In genomic region chr1:24860841-24861240, GRCh38 we compare ENCODE assay signal across 25 cellular contexts.
DNase-seq lines count a peak whose midpoint lies in the region; ATAC-seq and TF ChIP-seq lines count a peak whose summit lies in the region.
"Had no signal": no experiment of that assay in that cellular context is flagged by ENCODE, and none has a peak within 500 bp of the region (broad histone marks: within the 10 kb centered on the region; RNA-seq: fewer than 3 reads in every experiment).

No MANE protein-coding gene starts in this region.

- H3K27ac Mint-ChIP-seq in activated CD4-positive, alpha-beta memory T cell treated with anti-CD3 and anti-CD28 coated beads for 36 hours: no peak overlapping the region
- no peak overlapping the region for H3K27ac Mint-ChIP-seq in activated CD4-positive, alpha-beta memory T cell treated with anti-CD3 and anti-CD28 coated beads, Interleukin-2, amount 10 ng/mL, durations not matched to agents 7 days and 5 days
- no peak overlapping the region for H3K27ac Mint-ChIP-seq in CD8-positive, alpha-beta memory T cell
- H3K27ac Mint-ChIP-seq: IgD-negative memory B cell had no signal

- H3K4me2 ChIP-seq in IMR-90 (ENCODE audit: low read depth, low read length): no peak overlapping the region
- H3K4me2 ChIP-seq: KMS-11 had no signal

- in situ Hi-C loops in IMR-90 (cut with MboI; ENCODE audit: low sequenced_read_pairs): no loop called here

- H2BK5ac ChIP-seq in IMR-90 (ENCODE audit: low read depth, low read length, poor library complexity, severe bottlenecking): no peak overlapping the region

- H2BK120ac ChIP-seq in IMR-90 (ENCODE audit: low read depth, low read length): no peak overlapping the region

- WGBS in IMR-90 (ENCODE audit: extremely low coverage in 2 of 2, insufficient read length in 1 of 2), 2 experiments: 74% methylated on average over 11 of the region's 15 CpGs; no CpG with 5 or more reads in 1 of the 2 experiments
- WGBS in sigmoid colon, 2 donors: 29 to 74% methylated on average over 15 of the region's 15 CpGs

- no peak overlapping the region for H3K9ac ChIP-seq in IMR-90 (ENCODE audit: low read depth, low read length)
- H3K9ac ChIP-seq: KMS-11 had no signal

- no peak overlapping the region for H3K4me3 Mint-ChIP-seq in activated CD4-positive, alpha-beta memory T cell treated with anti-CD3 and anti-CD28 coated beads for 36 hours
- no peak overlapping the region for H3K4me3 Mint-ChIP-seq in activated CD4-positive, alpha-beta memory T cell treated with anti-CD3 and anti-CD28 coated beads, Interleukin-2, amount 10 ng/mL, durations not matched to agents 7 days and 5 days
- no peak overlapping the region for H3K4me3 Mint-ChIP-seq in CD8-positive, alpha-beta memory T cell
- H3K4me3 Mint-ChIP-seq: CD14-positive monocyte, IgD-negative memory B cell had no signal

- no peak overlapping the region for H2AK9ac ChIP-seq in IMR-90 (replicated peaks; ENCODE audit: low read depth, low read length, poor library complexity)

- H3K27ac ChIP-seq in IMR-90 (ENCODE audit: insufficient read depth, low read length) (no peak overlapping the region), sigmoid colon (no peak overlapping the region), lower lobe of right lung (no peak overlapping the region)
- no peak overlapping the region for H3K27ac ChIP-seq in CD8-positive, alpha-beta memory T cell (ENCODE audit: low read depth, low read length)
- H3K27ac ChIP-seq: 22Rv1, KMS-11, SJCRH30 had no signal

- no peak for TF ChIP-seq CTCF in IMR-90 (conservative IDR thresholded peaks at IDR 0.05; ENCODE audit: low read depth, low read length)
- no peak for TF ChIP-seq CTCF in sigmoid colon (IDR thresholded peaks at IDR 0.05)
- TF ChIP-seq CTCF in lower lobe of right lung (IDR thresholded peaks at IDR 0.05): no peak

- H3K4me1 Mint-ChIP-seq in activated CD4-positive, alpha-beta memory T cell treated with anti-CD3 and anti-CD28 coated beads for 36 hours (ENCODE audit: low read depth): no peaks in the 10 kb centered on the region
- peaks cover 7% of the 10 kb centered on the region for H3K4me1 Mint-ChIP-seq in activated CD4-positive, alpha-beta memory T cell treated with anti-CD3 and anti-CD28 coated beads, Interleukin-2, amount 10 ng/mL, durations not matched to agents 7 days and 5 days
- peaks cover 21 to 29% (median 28%) of the 10 kb centered on the region in 3 donors for H3K4me1 Mint-ChIP-seq in CD8-positive, alpha-beta memory T cell

- no peak overlapping the region for H3K4ac ChIP-seq in IMR-90 (ENCODE audit: low read depth, low read length)

- no peak overlapping the region for H4K91ac ChIP-seq in IMR-90 (ENCODE audit: insufficient read depth, low read depth, low read length)

- no peak overlapping the region for H4K5ac ChIP-seq in IMR-90 (ENCODE audit: low read depth, low read length)

- peaks cover 23% of the 10 kb centered on the region for H3K27me3 ChIP-seq in IMR-90 (ENCODE audit: control insufficient read depth, insufficient read depth, low read length)
- H3K27me3 ChIP-seq in sigmoid colon: peaks cover 0 to 36% (median 9%) of the 10 kb centered on the region in 3 donors
- H3K27me3 ChIP-seq in lower lobe of right lung (ENCODE audit: low read depth): peaks cover 8% of the 10 kb centered on the region
- H3K27me3 ChIP-seq in CD8-positive, alpha-beta memory T cell (ENCODE audit: insufficient read depth, low read length, poor library complexity, severe bottlenecking): no peaks in the 10 kb centered on the region
- H3K27me3 ChIP-seq: BE2C had no signal

- H3K23ac ChIP-seq in IMR-90 (ENCODE audit: low read depth, low read length): no peak overlapping the region

- no peak for ATAC-seq in IMR-90 (ENCODE audit: low read depth)
- ATAC-seq in left lobe of liver: no peak
- ATAC-seq in lower lobe of right lung: no peak
- no peak for ATAC-seq in GM21447 (IDR thresholded peaks at IDR 0.05; ENCODE audit: unreplicated experiment)
- ATAC-seq: PC-3, Right ventricle myocardium inferior had no signal

- intact Hi-C loops in activated CD4-positive, alpha-beta memory T cell treated with anti-CD3 and anti-CD28 coated beads for 36 hours (cut with micrococcal nuclease): no loop called here
- intact Hi-C loops in IMR-90 (cut with micrococcal nuclease): loop anchor here (5.0 kb wide), 1 partner anchor 61 kb away; no protein-coding TSS in a partner anchor
- intact Hi-C loops in sigmoid colon (cut with DNase I): no loop called here
- intact Hi-C loops in lower lobe of right lung (cut with DNase I): no loop called here

- H3K9me3 ChIP-seq in IMR-90 (ENCODE audit: control insufficient read depth, insufficient read depth, low read length) (no peaks in the 10 kb centered on the region), sigmoid colon (no peaks in the 10 kb centered on the region), lower lobe of right lung (no peaks in the 10 kb centered on the region)
- no peaks in the 10 kb centered on the region for H3K9me3 ChIP-seq in CD8-positive, alpha-beta memory T cell (ENCODE audit: low read length)
- H3K9me3 ChIP-seq: BE2C, SJCRH30 had no signal

- H4K8ac ChIP-seq in IMR-90 (ENCODE audit: low read depth in 2 of 2, low read length in 2 of 2): no peak overlapping the region

- POLR2A ChIA-PET in activated CD4-positive, alpha-beta memory T cell treated with anti-CD3 and anti-CD28 coated beads for 36 hours (lab: Charles Lee): no interaction called here
- POLR2A ChIA-PET in activated CD4-positive, alpha-beta memory T cell treated with anti-CD3 and anti-CD28 coated beads, Interleukin-2, amount 10 ng/mL, durations not matched to agents 7 days and 5 days (lab: Charles Lee): no interaction called here
- POLR2A ChIA-PET in IMR-90 (lab: Charles Lee; ENCODE audit: unreplicated experiment): no interaction called here
- POLR2A ChIA-PET in CD8-positive, alpha-beta memory T cell (lab: Charles Lee): interaction anchor here (0.7 kb wide), 2 partner anchors 7 to 104 kb away, joined by 4 to 5 read pairs; no protein-coding TSS in a partner anchor

- no peak overlapping the region for H2BK20ac ChIP-seq in IMR-90 (ENCODE audit: low read depth, low read length)

- no peaks in the 10 kb centered on the region for H3K4me1 ChIP-seq in IMR-90 (ENCODE audit: control insufficient read depth, insufficient read depth, low read length)
- no peaks in the 10 kb centered on the region for H3K4me1 ChIP-seq in sigmoid colon
- peaks cover 22% of the 10 kb centered on the region for H3K4me1 ChIP-seq in lower lobe of right lung
- peaks cover 14% of the 10 kb centered on the region for H3K4me1 ChIP-seq in CD8-positive, alpha-beta memory T cell (ENCODE audit: insufficient read depth, low read length)
- H3K4me1 ChIP-seq: BE2C had no signal

- H3K36me3 ChIP-seq in IMR-90 (ENCODE audit: control insufficient read depth, insufficient read depth, low read length): no peaks in the 10 kb centered on the region
- H3K36me3 ChIP-seq in sigmoid colon: no peaks in the 10 kb centered on the region
- no peaks in the 10 kb centered on the region for H3K36me3 ChIP-seq in lower lobe of right lung
- no peaks in the 10 kb centered on the region for H3K36me3 ChIP-seq in CD8-positive, alpha-beta memory T cell (ENCODE audit: insufficient read depth, low read length)
- H3K36me3 ChIP-seq: BE2C, SJCRH30 had no signal

- H3K56ac ChIP-seq in IMR-90 (ENCODE audit: extremely low read depth, insufficient read depth, low read length): no peak overlapping the region

- no peaks in the 10 kb centered on the region for H3K79me1 ChIP-seq in IMR-90 (ENCODE audit: low read depth in 1 of 2, low read length in 2 of 2)

- no peaks in the 10 kb centered on the region for H3K9me3 Mint-ChIP-seq in activated CD4-positive, alpha-beta memory T cell treated with anti-CD3 and anti-CD28 coated beads for 36 hours
- H3K9me3 Mint-ChIP-seq in activated CD4-positive, alpha-beta memory T cell treated with anti-CD3 and anti-CD28 coated beads, Interleukin-2, amount 10 ng/mL, durations not matched to agents 7 days and 5 days: no peaks in the 10 kb centered on the region
- H3K9me3 Mint-ChIP-seq in CD8-positive, alpha-beta memory T cell: no peaks in the 10 kb centered on the region
- H3K9me3 Mint-ChIP-seq: CD14-positive monocyte, IgD-negative memory B cell had no signal

- H3K27me3 Mint-ChIP-seq in activated CD4-positive, alpha-beta memory T cell treated with anti-CD3 and anti-CD28 coated beads for 36 hours: no peaks in the 10 kb centered on the region
- peaks cover 33% of the 10 kb centered on the region for H3K27me3 Mint-ChIP-seq in activated CD4-positive, alpha-beta memory T cell treated with anti-CD3 and anti-CD28 coated beads, Interleukin-2, amount 10 ng/mL, durations not matched to agents 7 days and 5 days
- H3K27me3 Mint-ChIP-seq in CD8-positive, alpha-beta memory T cell: peaks cover 0 to 3% of the 10 kb centered on the region in 2 donors

- peak; percentile 4 for DNase-seq in activated CD4-positive, alpha-beta memory T cell treated with anti-CD3 and anti-CD28 coated beads for 36 hours
- DNase-seq in activated CD4-positive, alpha-beta memory T cell treated with anti-CD3 and anti-CD28 coated beads, Interleukin-2, amount 10 ng/mL, durations not matched to agents 7 days and 5 days: no peak
- no peak for DNase-seq in IMR-90
- DNase-seq in left lobe of liver (ENCODE audit: low spot score): peak; percentile 37
- peak; percentile 59 for DNase-seq in sigmoid colon
- no peak for DNase-seq in lower lobe of right lung
- no peak for DNase-seq in CD8-positive, alpha-beta memory T cell
- DNase-seq: ACHN; BE2C; DMS153; DND-41; MM.1S; NCI-H2029; NCI-H446; NCI-H524 treated with DMSO at 0.1 percent for 48 hours; NCI-H82; NK-92 treated with Interleukin-12 subunit alpha and Interleukin-12 subunit beta, amount 100 ng/mL, for 24 hours; PC-3; SJCRH30 had no signal

- H3K9me1 ChIP-seq in IMR-90 (ENCODE audit: insufficient read depth, low read length): no peaks in the 10 kb centered on the region

- no TSS peak for BruUV-seq in IMR-90 (replicated peaks; lab: Mats Ljungman, UMichigan)

- no peak for TF ChIP-seq POLR2A in IMR-90 (IDR thresholded peaks at IDR 0.05; ENCODE audit: low read depth, low read length)
- no peak for TF ChIP-seq POLR2A in sigmoid colon (IDR thresholded peaks at IDR 0.05)

- H2AK5ac ChIP-seq in IMR-90 (ENCODE audit: low read depth, low read length): no peak overlapping the region

- H3K14ac ChIP-seq in IMR-90 (replicated peaks; ENCODE audit: low read depth, low read length): no peak overlapping the region

- no peak for TF ChIP-seq EP300 in sigmoid colon (IDR thresholded peaks at IDR 0.05)

- peak overlapping the region; percentile 38 for H2AFZ ChIP-seq in IMR-90 (replicated peaks; ENCODE audit: low read length, poor library complexity)

- H4K20me1 ChIP-seq in IMR-90 (ENCODE audit: insufficient read depth, low read length): no peaks in the 10 kb centered on the region

- H3K4me3 ChIP-seq in IMR-90 (ENCODE audit: insufficient read depth, low read depth, low read length) (no peak overlapping the region), sigmoid colon (no peak overlapping the region), lower lobe of right lung (no peak overlapping the region)
- no peak overlapping the region for H3K4me3 ChIP-seq in CD8-positive, alpha-beta memory T cell (ENCODE audit: low read length)
- H3K4me3 ChIP-seq: SJCRH30 had no signal

- H2BK15ac ChIP-seq in IMR-90 (ENCODE audit: low read depth, low read length): no peak overlapping the region

- no peak for TF ChIP-seq RAD21 in IMR-90 (IDR thresholded peaks at IDR 0.05; ENCODE audit: low read length)

- H3K18ac ChIP-seq in IMR-90 (ENCODE audit: low read depth, low read length): no peak overlapping the region

- dilution Hi-C loops in IMR-90 (cut with HindIII; ENCODE audit: low sequenced_read_pairs, unreplicated experiment): no loop called here

- H3K36me3 Mint-ChIP-seq in activated CD4-positive, alpha-beta memory T cell treated with anti-CD3 and anti-CD28 coated beads for 36 hours: no peaks in the 10 kb centered on the region
- no peaks in the 10 kb centered on the region for H3K36me3 Mint-ChIP-seq in activated CD4-positive, alpha-beta memory T cell treated with anti-CD3 and anti-CD28 coated beads, Interleukin-2, amount 10 ng/mL, durations not matched to agents 7 days and 5 days (ENCODE audit: low read depth)
- H3K36me3 Mint-ChIP-seq in CD8-positive, alpha-beta memory T cell: peaks cover 0 to 5% (median 0%) of the 10 kb centered on the region in 3 donors
- H3K36me3 Mint-ChIP-seq: CD14-positive monocyte, IgD-negative memory B cell had no signal

- CTCF ChIA-PET in activated CD4-positive, alpha-beta memory T cell treated with anti-CD3 and anti-CD28 coated beads for 36 hours (lab: Charles Lee): no interaction called here
- CTCF ChIA-PET in activated CD4-positive, alpha-beta memory T cell treated with anti-CD3 and anti-CD28 coated beads, Interleukin-2, amount 10 ng/mL, durations not matched to agents 7 days and 5 days (lab: Charles Lee): no interaction called here
- CTCF ChIA-PET in IMR-90 (lab: Yijun Ruan, JAX): no interaction called here
- CTCF ChIA-PET in CD8-positive, alpha-beta memory T cell (lab: Charles Lee): interaction anchor here (1.1 to 1.2 kb wide), 2 partner anchors 51 to 244 kb away, joined by 3 read pairs; no protein-coding TSS in a partner anchor

Comparison
In these comparisons a context has a peak if more than half of its experiments do, and no peak if none do; other contexts are left out.
1. DNase-seq: peak in activated CD4-positive, alpha-beta memory T cell treated with anti-CD3 and anti-CD28 coated beads for 36 hours (single experiment), left lobe of liver (single experiment) and sigmoid colon (single experiment); none in activated CD4-positive, alpha-beta memory T cell treated with anti-CD3 and anti-CD28 coated beads, Interleukin-2, amount 10 ng/mL, durations not matched to agents 7 days and 5 days (single experiment), IMR-90 (single experiment), lower lobe of right lung (single experiment) and CD8-positive, alpha-beta memory T cell (0 of 5).